In the genomic region with DNA sequence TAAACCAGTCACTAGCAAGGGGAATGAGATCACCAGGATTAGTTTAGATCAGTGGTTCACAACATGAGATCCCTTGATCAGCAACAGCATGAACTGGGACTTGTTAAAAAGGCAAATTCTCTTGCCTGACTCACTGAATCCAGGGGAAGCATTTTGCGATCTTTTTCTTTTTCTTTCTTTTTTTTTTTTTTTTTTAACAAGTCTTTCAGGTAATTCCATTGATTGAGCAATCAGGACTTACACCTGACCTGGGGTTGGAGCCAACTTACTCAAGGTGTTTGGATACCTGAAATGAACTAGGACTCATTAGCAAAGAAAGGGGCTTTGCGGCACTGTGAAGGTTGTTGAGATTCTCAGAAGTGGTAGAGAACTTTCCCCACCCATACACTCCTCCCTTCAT, we compare ENCODE assay signal across 31 cellular contexts. TPM values are rescaled to one million over a fixed set of nuclear protein-coding genes. Genes with fewer than 3 reads are reported as not detected.
"Had no signal": no experiment of that assay in that cellular context is flagged by ENCODE, and none has a peak within 500 bp of the region (broad histone marks: within the 10 kb centered on the region; RNA-seq: fewer than 3 reads in every experiment).

No MANE protein-coding gene starts in this region.

- DNase-seq: activated CD4-positive, alpha-beta T cell treated with anti-CD3 and anti-CD28 coated beads, Interleukin-2, amount 10 ng/mL, durations not matched to agents 24 days and 14 days; activated CD4-positive, alpha-beta T cell treated with anti-CD3 and anti-CD28 coated beads, Interleukin-2, amount 50 U/mL, for 4 hours; activated CD8-positive, alpha-beta T cell treated with anti-CD3 and anti-CD28 coated beads for 36 hours; activated effector memory CD4-positive, alpha-beta T cell treated with anti-CD3 and anti-CD28 coated beads, Interleukin-2, amount 50 U/mL, for 16 hours; activated naive CD4-positive, alpha-beta T cell treated with Interleukin-2 at 50 U/mL for 16 hours; activated T-cell treated with anti-CD3 and anti-CD28 coated beads, Interleukin-2, amount 50 U/mL, for 1 hour; activated T-cell treated with anti-CD3 and anti-CD28 coated beads, Interleukin-2, amount 50 U/mL, for 72 hours; adrenal gland; NCI-H1105; NCI-H1417 treated with DMSO at 0.1 percent for 48 hours; NCI-H187 treated with DMSO at 0.1 percent for 48 hours; NCI-H2081; NCI-H2171 treated with DMSO at 0.1 percent for 48 hours; NCI-H2227 treated with DMSO at 0.1 percent for 48 hours; NCI-H446; NCI-H510A treated with DMSO at 0.1 percent for 48 hours; NCI-H69; NK-92 treated with Interleukin-12 subunit alpha and Interleukin-12 subunit beta, amount 100 ng/mL, for 24 hours; PC-3; Peyer's patch; RPMI8226; SHP77 treated with DMSO at 0.1 percent for 48 hours; SK-N-SH had no signal

- H3K4me3 ChIP-seq: adrenal gland, K562, Peyer's patch, SJSA1 had no signal

- H3K4me2 ChIP-seq: SK-N-SH had no signal

- H3K27me3 ChIP-seq: adrenal gland, Peyer's patch, SJSA1 had no signal

- H3K36me3 ChIP-seq: adrenal gland, SJSA1 had no signal

- H3K27ac Mint-ChIP-seq: activated CD4-positive, alpha-beta T cell treated with anti-CD3 and anti-CD28 coated beads, Interleukin-2, amount 10 ng/mL, durations not matched to agents 24 days and 14 days; activated CD8-positive, alpha-beta T cell treated with anti-CD3 and anti-CD28 coated beads for 36 hours; activated naive CD4-positive, alpha-beta T cell treated with anti-CD3 and anti-CD28 coated beads, Interleukin-2, amount 50 U/mL, for 24 hours; activated T-cell treated with anti-CD3 and anti-CD28 coated beads, Interleukin-2, amount 50 U/mL, for 72 hours; activated T-helper 17 cell treated with anti-CD3 and anti-CD28 coated beads, Interleukin-2, amount 50 U/mL, for 72 hours; brain; T-helper 1 cell treated with Interleukin-12 subunit alpha and Interleukin-12 subunit beta and Interleukin-4 antibody, amounts not matched to agents 30 μg/mL and 1 μg/mL, for 36 hours; T-helper 2 cell treated with Interferon-gamma antibody and Interleukin-4, amounts not matched to agents 5 μg/mL and 100 μg/mL, for 36 hours had no signal

- H3K4me1 ChIP-seq: adrenal gland, Peyer's patch, SJSA1 had no signal

- H3K9me3 Mint-ChIP-seq: activated CD4-positive, alpha-beta T cell treated with anti-CD3 and anti-CD28 coated beads, Interleukin-2, amount 10 ng/mL, durations not matched to agents 24 days and 14 days; activated T-helper 17 cell treated with anti-CD3 and anti-CD28 coated beads, Interleukin-2, amount 50 U/mL, for 72 hours; T-helper 2 cell treated with Interferon-gamma antibody and Interleukin-4, amounts not matched to agents 5 μg/mL and 100 μg/mL, for 36 hours had no signal

- H3K9me3 ChIP-seq: adrenal gland, Peyer's patch, SJSA1, SK-N-SH had no signal

- ATAC-seq: activated CD8-positive, alpha-beta T cell treated with anti-CD3 and anti-CD28 coated beads for 36 hours; activated T-cell treated with anti-CD3 and anti-CD28 coated beads, Interleukin-2, amount 50 U/mL, for 72 hours; activated T-helper 17 cell treated with anti-CD3 and anti-CD28 coated beads, Interleukin-2, amount 50 U/mL, for 72 hours; K562; PC-3 had no signal

- H3K27me3 Mint-ChIP-seq: activated CD4-positive, alpha-beta T cell treated with anti-CD3 and anti-CD28 coated beads, Interleukin-2, amount 10 ng/mL, durations not matched to agents 24 days and 14 days; activated CD8-positive, alpha-beta T cell treated with anti-CD3 and anti-CD28 coated beads for 36 hours; activated T-helper 17 cell treated with anti-CD3 and anti-CD28 coated beads, Interleukin-2, amount 50 U/mL, for 72 hours; brain had no signal

- H3K4me1 Mint-ChIP-seq: activated CD4-positive, alpha-beta T cell treated with anti-CD3 and anti-CD28 coated beads, Interleukin-2, amount 10 ng/mL, durations not matched to agents 24 days and 14 days; activated naive CD4-positive, alpha-beta T cell treated with anti-CD3 and anti-CD28 coated beads, Interleukin-2, amount 50 U/mL, for 24 hours; activated T-helper 17 cell treated with anti-CD3 and anti-CD28 coated beads, Interleukin-2, amount 50 U/mL, for 72 hours; brain had no signal

- H3K27ac ChIP-seq: adrenal gland, SJSA1 had no signal

- H3K9ac ChIP-seq: SK-N-SH had no signal

- H3K36me3 Mint-ChIP-seq: activated naive CD4-positive, alpha-beta T cell treated with anti-CD3 and anti-CD28 coated beads, Interleukin-2, amount 50 U/mL, for 24 hours had no signal

- H3K4me3 Mint-ChIP-seq: activated CD4-positive, alpha-beta T cell treated with anti-CD3 and anti-CD28 coated beads, Interleukin-2, amount 10 ng/mL, durations not matched to agents 24 days and 14 days; activated CD8-positive, alpha-beta T cell treated with anti-CD3 and anti-CD28 coated beads for 36 hours; activated naive CD4-positive, alpha-beta T cell treated with anti-CD3 and anti-CD28 coated beads, Interleukin-2, amount 50 U/mL, for 24 hours; activated T-cell treated with anti-CD3 and anti-CD28 coated beads, Interleukin-2, amount 50 U/mL, for 72 hours; activated T-helper 17 cell treated with anti-CD3 and anti-CD28 coated beads, Interleukin-2, amount 50 U/mL, for 72 hours; brain; T-helper 1 cell treated with Interleukin-12 subunit alpha and Interleukin-12 subunit beta and Interleukin-4 antibody, amounts not matched to agents 30 μg/mL and 1 μg/mL, for 36 hours; T-helper 2 cell treated with Interferon-gamma antibody and Interleukin-4, amounts not matched to agents 5 μg/mL and 100 μg/mL, for 36 hours had no signal

RNA-seq across cellular contexts. Expression of a gene that starts 47.1 kb away (rescaled TPM):
- total RNA-seq: activated CD4-positive, alpha-beta T cell treated with anti-CD3 and anti-CD28 coated beads, Interleukin-2, amount 10 ng/mL, durations not matched to agents 24 days and 14 days; activated CD8-positive, alpha-beta memory T cell treated with anti-CD3 and anti-CD28 coated beads for 36 hours; activated CD8-positive, alpha-beta T cell treated with anti-CD3 and anti-CD28 coated beads for 36 hours; activated T-cell treated with anti-CD3 and anti-CD28 coated beads, Interleukin-2, amount 50 U/mL, for 72 hours; activated T-helper 17 cell treated with anti-CD3 and anti-CD28 coated beads, Interleukin-2, amount 50 U/mL, for 72 hours; K562; SJSA1 had no signal
- polyA plus RNA-seq: K562 had no signal
